Comparison of ENCODE assay signal across 34 cellular contexts in the genomic region with DNA sequence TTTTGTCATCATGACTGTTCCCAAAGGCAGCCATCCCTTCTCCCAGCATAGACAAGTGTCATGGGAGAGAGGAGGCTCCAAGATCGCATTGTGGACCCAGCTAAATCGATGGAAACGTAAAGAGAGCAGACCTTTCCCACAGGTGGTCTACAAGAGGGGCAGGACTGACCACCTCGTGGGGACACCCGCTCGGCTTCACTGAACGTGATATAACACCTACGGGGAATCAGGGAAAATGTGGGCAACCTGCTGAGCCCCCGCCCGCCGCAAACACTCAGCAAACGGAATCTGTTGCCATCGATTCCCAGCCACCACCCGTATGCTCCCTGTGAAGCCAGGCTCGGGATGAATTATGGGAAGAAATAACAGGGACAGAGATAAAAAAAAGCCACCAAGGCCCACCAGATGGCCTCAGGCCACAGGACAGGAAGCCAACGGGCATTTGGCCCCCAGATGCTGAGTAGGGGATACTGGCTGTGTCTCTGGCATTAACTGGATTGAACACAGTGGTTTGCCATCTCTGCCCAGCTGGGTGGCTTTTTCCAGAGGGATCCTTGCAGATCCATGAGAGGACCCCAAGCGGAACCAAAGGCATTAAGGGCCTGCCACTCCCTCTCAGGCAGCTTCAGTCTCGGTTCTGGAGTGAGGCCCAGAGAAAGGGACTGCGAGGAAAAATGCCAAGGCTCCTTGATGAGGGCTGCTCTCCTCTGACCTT. TPM values are rescaled to one million over a fixed set of nuclear protein-coding genes. Genes with fewer than 3 reads are reported as not detected.
"Had no signal": no experiment of that assay in that cellular context is flagged by ENCODE, and none has a peak within 500 bp of the region (broad histone marks: within the 10 kb centered on the region; RNA-seq: fewer than 3 reads in every experiment).

No MANE protein-coding gene starts in this region.

- H3K4me3 Mint-ChIP-seq: activated CD4-positive, alpha-beta memory T cell treated with anti-CD3 and anti-CD28 coated beads, Interleukin-2, amount 10 ng/mL, durations not matched to agents 7 days and 5 days; activated CD8-positive, alpha-beta memory T cell treated with anti-CD3 and anti-CD28 coated beads, Interleukin-2, amount 10 ng/mL, durations not matched to agents 7 days and 5 days; activated naive CD4-positive, alpha-beta T cell treated with anti-CD3 and anti-CD28 coated beads, Interleukin-2, amount 10 ng/mL, durations not matched to agents 7 days and 5 days; activated naive CD8-positive, alpha-beta T cell; activated naive CD8-positive, alpha-beta T cell treated with anti-CD3 and anti-CD28 coated beads, Interleukin-2, amount 50 U/mL, for 24 hours; brain; central memory CD8-positive, alpha-beta T cell had no signal

- H3K27me3 Mint-ChIP-seq: activated CD4-positive, alpha-beta memory T cell treated with anti-CD3 and anti-CD28 coated beads, Interleukin-2, amount 10 ng/mL, durations not matched to agents 7 days and 5 days; activated CD8-positive, alpha-beta memory T cell treated with anti-CD3 and anti-CD28 coated beads, Interleukin-2, amount 10 ng/mL, durations not matched to agents 7 days and 5 days; activated naive CD8-positive, alpha-beta T cell; brain had no signal

- H3K4me3 ChIP-seq: Peyer's patch, SJSA1 had no signal

- H3K36me3 ChIP-seq: Peyer's patch, SJSA1, WERI-Rb-1 had no signal

- H3K27ac ChIP-seq: Peyer's patch, SJSA1, WERI-Rb-1 had no signal

- H3K9me3 ChIP-seq: Peyer's patch, SJSA1 had no signal

- H3K4me1 Mint-ChIP-seq: activated CD4-positive, alpha-beta memory T cell treated with anti-CD3 and anti-CD28 coated beads, Interleukin-2, amount 10 ng/mL, durations not matched to agents 7 days and 5 days; activated CD8-positive, alpha-beta memory T cell treated with anti-CD3 and anti-CD28 coated beads, Interleukin-2, amount 10 ng/mL, durations not matched to agents 7 days and 5 days; activated naive CD4-positive, alpha-beta T cell treated with anti-CD3 and anti-CD28 coated beads, Interleukin-2, amount 10 ng/mL, durations not matched to agents 7 days and 5 days; activated naive CD8-positive, alpha-beta T cell treated with anti-CD3 and anti-CD28 coated beads, Interleukin-2, amount 50 U/mL, for 24 hours; central memory CD8-positive, alpha-beta T cell had no signal

- H3K27me3 ChIP-seq: Peyer's patch, SJSA1 had no signal

- ATAC-seq: activated CD8-positive, alpha-beta memory T cell treated with anti-CD3 and anti-CD28 coated beads, Interleukin-2, amount 10 ng/mL, durations not matched to agents 7 days and 5 days; activated naive CD8-positive, alpha-beta T cell treated with anti-CD3 and anti-CD28 coated beads, Interleukin-2, amount 50 U/mL, for 24 hours; PC-3 had no signal

- DNase-seq: activated CD4-positive, alpha-beta memory T cell treated with anti-CD3 and anti-CD28 coated beads, Interleukin-2, amount 10 ng/mL, durations not matched to agents 7 days and 5 days; activated CD4-positive, alpha-beta T cell treated with anti-CD3 and anti-CD28 coated beads for 1 hour; activated CD4-positive, alpha-beta T cell treated with anti-CD3 and anti-CD28 coated beads for 48 hours; activated CD4-positive, CD25-positive, alpha-beta regulatory T cell; activated CD8-positive, alpha-beta memory T cell treated with anti-CD3 and anti-CD28 coated beads for 24 hours; activated CD8-positive, alpha-beta memory T cell treated with anti-CD3 and anti-CD28 coated beads, Interleukin-2, amount 10 ng/mL, durations not matched to agents 7 days and 5 days; activated CD8-positive, alpha-beta memory T cell treated with anti-CD3 and anti-CD28 coated beads, Interleukin-2, amount 50 U/mL, for 48 hours; activated effector memory CD4-positive, alpha-beta T cell treated with Interleukin-2 at 50 U/mL for 16 hours; activated naive CD4-positive, alpha-beta T cell treated with anti-CD3 and anti-CD28 coated beads, Interleukin-2, amount 10 ng/mL, durations not matched to agents 7 days and 5 days; activated naive CD8-positive, alpha-beta T cell treated with anti-CD3 and anti-CD28 coated beads, Interleukin-2, amount 50 U/mL, for 24 hours; activated T-cell treated with anti-CD3 and anti-CD28 coated beads, Interleukin-2, amount 50 U/mL, for 48 hours; MM.1S; MV-4-11; NCI-H1092; NCI-H1436 treated with DMSO at 0.1 percent for 48 hours; NCI-H1694 treated with DMSO at 0.1 percent for 48 hours; NCI-H2029; NCI-H345; NCI-H524 treated with DMSO at 0.1 percent for 48 hours; RPMI8226; SHP77 treated with DMSO at 0.1 percent for 48 hours; SW 1271; T-helper 1 cell; T-helper 2 cell; T-helper 9 cell; WERI-Rb-1 had no signal

- H3K9me3 Mint-ChIP-seq: activated CD4-positive, alpha-beta memory T cell treated with anti-CD3 and anti-CD28 coated beads, Interleukin-2, amount 10 ng/mL, durations not matched to agents 7 days and 5 days; activated naive CD4-positive, alpha-beta T cell treated with anti-CD3 and anti-CD28 coated beads, Interleukin-2, amount 10 ng/mL, durations not matched to agents 7 days and 5 days; activated naive CD8-positive, alpha-beta T cell treated with anti-CD3 and anti-CD28 coated beads, Interleukin-2, amount 50 U/mL, for 24 hours; brain; central memory CD8-positive, alpha-beta T cell had no signal

- H3K36me3 Mint-ChIP-seq: activated CD8-positive, alpha-beta memory T cell treated with anti-CD3 and anti-CD28 coated beads, Interleukin-2, amount 10 ng/mL, durations not matched to agents 7 days and 5 days; activated naive CD4-positive, alpha-beta T cell treated with anti-CD3 and anti-CD28 coated beads, Interleukin-2, amount 10 ng/mL, durations not matched to agents 7 days and 5 days; activated naive CD8-positive, alpha-beta T cell had no signal

- H3K4me1 ChIP-seq: Peyer's patch, SJSA1 had no signal

- H3K27ac Mint-ChIP-seq: activated CD4-positive, alpha-beta memory T cell treated with anti-CD3 and anti-CD28 coated beads, Interleukin-2, amount 10 ng/mL, durations not matched to agents 7 days and 5 days; activated CD8-positive, alpha-beta memory T cell treated with anti-CD3 and anti-CD28 coated beads, Interleukin-2, amount 10 ng/mL, durations not matched to agents 7 days and 5 days; activated naive CD4-positive, alpha-beta T cell treated with anti-CD3 and anti-CD28 coated beads, Interleukin-2, amount 10 ng/mL, durations not matched to agents 7 days and 5 days; activated naive CD8-positive, alpha-beta T cell; activated naive CD8-positive, alpha-beta T cell treated with anti-CD3 and anti-CD28 coated beads, Interleukin-2, amount 50 U/mL, for 24 hours had no signal

RNA-seq across cellular contexts. Expression of a gene that starts 44.4 kb away (rescaled TPM):
- total RNA-seq: activated CD4-positive, alpha-beta memory T cell treated with anti-CD3 and anti-CD28 coated beads, Interleukin-2, amount 10 ng/mL, durations not matched to agents 7 days and 5 days; activated CD8-positive, alpha-beta memory T cell treated with anti-CD3 and anti-CD28 coated beads, Interleukin-2, amount 10 ng/mL, durations not matched to agents 7 days and 5 days; bronchial epithelial cell; LHCN-M2; PC-3; SJSA1 had no signal
